Comparison of ENCODE assay signal across 1 cellular context in genomic region chr1:226662704-226663326, GRCh38.
TF ChIP-seq lines count a peak whose summit lies in the region.

No MANE protein-coding gene starts in this region.

TF ChIP-seq in HCT116, 20 proteins besides CTCF, POLR2A, EP300 and RAD21 (continued from another document):
- TF ChIP-seq, protein P1, sequence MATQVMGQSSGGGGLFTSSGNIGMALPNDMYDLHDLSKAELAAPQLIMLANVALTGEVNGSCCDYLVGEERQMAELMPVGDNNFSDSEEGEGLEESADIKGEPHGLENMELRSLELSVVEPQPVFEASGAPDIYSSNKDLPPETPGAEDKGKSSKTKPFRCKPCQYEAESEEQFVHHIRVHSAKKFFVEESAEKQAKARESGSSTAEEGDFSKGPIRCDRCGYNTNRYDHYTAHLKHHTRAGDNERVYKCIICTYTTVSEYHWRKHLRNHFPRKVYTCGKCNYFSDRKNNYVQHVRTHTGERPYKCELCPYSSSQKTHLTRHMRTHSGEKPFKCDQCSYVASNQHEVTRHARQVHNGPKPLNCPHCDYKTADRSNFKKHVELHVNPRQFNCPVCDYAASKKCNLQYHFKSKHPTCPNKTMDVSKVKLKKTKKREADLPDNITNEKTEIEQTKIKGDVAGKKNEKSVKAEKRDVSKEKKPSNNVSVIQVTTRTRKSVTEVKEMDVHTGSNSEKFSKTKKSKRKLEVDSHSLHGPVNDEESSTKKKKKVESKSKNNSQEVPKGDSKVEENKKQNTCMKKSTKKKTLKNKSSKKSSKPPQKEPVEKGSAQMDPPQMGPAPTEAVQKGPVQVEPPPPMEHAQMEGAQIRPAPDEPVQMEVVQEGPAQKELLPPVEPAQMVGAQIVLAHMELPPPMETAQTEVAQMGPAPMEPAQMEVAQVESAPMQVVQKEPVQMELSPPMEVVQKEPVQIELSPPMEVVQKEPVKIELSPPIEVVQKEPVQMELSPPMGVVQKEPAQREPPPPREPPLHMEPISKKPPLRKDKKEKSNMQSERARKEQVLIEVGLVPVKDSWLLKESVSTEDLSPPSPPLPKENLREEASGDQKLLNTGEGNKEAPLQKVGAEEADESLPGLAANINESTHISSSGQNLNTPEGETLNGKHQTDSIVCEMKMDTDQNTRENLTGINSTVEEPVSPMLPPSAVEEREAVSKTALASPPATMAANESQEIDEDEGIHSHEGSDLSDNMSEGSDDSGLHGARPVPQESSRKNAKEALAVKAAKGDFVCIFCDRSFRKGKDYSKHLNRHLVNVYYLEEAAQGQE (IDR thresholded peaks at IDR 0.05; ENCODE audit: low read depth), result no peak
- TF ChIP-seq, protein P2, sequence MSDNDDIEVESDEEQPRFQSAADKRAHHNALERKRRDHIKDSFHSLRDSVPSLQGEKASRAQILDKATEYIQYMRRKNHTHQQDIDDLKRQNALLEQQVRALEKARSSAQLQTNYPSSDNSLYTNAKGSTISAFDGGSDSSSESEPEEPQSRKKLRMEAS (IDR thresholded peaks at IDR 0.05), result peak; percentile 79
- no peak for TF ChIP-seq TCF7L2 (IDR thresholded peaks at IDR 0.05; ENCODE audit: borderline replicate concordance, extremely low read depth, insufficient read depth, insufficient read length)
- no peak; the same call in 1 of the 2 replicates for TF ChIP-seq SP1 (IDR thresholded peaks at IDR 0.05; ENCODE audit: low read depth)
- no peak for TF ChIP-seq ZNF274 (IDR thresholded peaks at IDR 0.05; ENCODE audit: low read depth, low read length)
- peak; percentile 80 for TF ChIP-seq FOSL1 (IDR thresholded peaks at IDR 0.05; ENCODE audit: low read depth)
- no peak for TF ChIP-seq EGR1 (IDR thresholded peaks at IDR 0.05; ENCODE audit: low read depth)
- no peak for TF ChIP-seq CBX3 (IDR thresholded peaks at IDR 0.05; ENCODE audit: low read depth)
- TF ChIP-seq, protein P3, sequence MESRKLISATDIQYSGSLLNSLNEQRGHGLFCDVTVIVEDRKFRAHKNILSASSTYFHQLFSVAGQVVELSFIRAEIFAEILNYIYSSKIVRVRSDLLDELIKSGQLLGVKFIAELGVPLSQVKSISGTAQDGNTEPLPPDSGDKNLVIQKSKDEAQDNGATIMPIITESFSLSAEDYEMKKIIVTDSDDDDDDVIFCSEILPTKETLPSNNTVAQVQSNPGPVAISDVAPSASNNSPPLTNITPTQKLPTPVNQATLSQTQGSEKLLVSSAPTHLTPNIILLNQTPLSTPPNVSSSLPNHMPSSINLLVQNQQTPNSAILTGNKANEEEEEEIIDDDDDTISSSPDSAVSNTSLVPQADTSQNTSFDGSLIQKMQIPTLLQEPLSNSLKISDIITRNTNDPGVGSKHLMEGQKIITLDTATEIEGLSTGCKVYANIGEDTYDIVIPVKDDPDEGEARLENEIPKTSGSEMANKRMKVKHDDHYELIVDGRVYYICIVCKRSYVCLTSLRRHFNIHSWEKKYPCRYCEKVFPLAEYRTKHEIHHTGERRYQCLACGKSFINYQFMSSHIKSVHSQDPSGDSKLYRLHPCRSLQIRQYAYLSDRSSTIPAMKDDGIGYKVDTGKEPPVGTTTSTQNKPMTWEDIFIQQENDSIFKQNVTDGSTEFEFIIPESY (IDR thresholded peaks at IDR 0.05; ENCODE audit: extremely low read depth, insufficient replicate concordance, low read length), result no peak
